ENCODE assay signal across 8 cellular contexts in genomic region chr11:46120711-46121327, GRCh38. TPM values are rescaled to one million over a fixed set of nuclear protein-coding genes. Genes with fewer than 3 reads are reported as not detected.
DNase-seq lines count a peak whose midpoint lies in the region.

No MANE protein-coding gene starts in this region.

- no peak overlapping the region for H3K23ac ChIP-seq in mesenchymal stem cell (ENCODE audit: low read length in 2 of 2)

- peak overlapping the region; percentile 85 for H3K9ac ChIP-seq in mesenchymal stem cell (ENCODE audit: low read length)
- peak overlapping the region; percentile 48 to 83 (median 80) for H3K9ac ChIP-seq in subcutaneous abdominal adipose tissue (ENCODE audit: low read length in 5 of 5)

- peaks cover 30 to 55% (median 34%) of the 10 kb centered on the region in 4 donors for H3K4me1 Mint-ChIP-seq in CD4-positive, alpha-beta memory T cell

- H2BK120ac ChIP-seq in mesenchymal stem cell (ENCODE audit: low read depth, low read length) = peak overlapping the region; percentile 94

- H4K91ac ChIP-seq in mesenchymal stem cell (ENCODE audit: low read length) = peak overlapping the region; percentile 73

- H2BK15ac ChIP-seq in mesenchymal stem cell (ENCODE audit: low read depth, poor library complexity, severe bottlenecking) = peak overlapping the region; percentile 89

- no peaks in the 10 kb centered on the region for H3K27me3 ChIP-seq in CD4-positive, alpha-beta memory T cell (ENCODE audit: insufficient read depth, low read length)
- H3K27me3 ChIP-seq in mesenchymal stem cell (ENCODE audit: control insufficient read depth in 1 of 2, insufficient read depth in 1 of 2, low read length in 2 of 2) (no peaks in the 10 kb centered on the region), subcutaneous abdominal adipose tissue (ENCODE audit: control insufficient read depth in 5 of 5, insufficient read depth in 4 of 5, low read length in 5 of 5) (no peaks in the 10 kb centered on the region)

- peak overlapping the region; percentile 75 for H3K4me2 ChIP-seq in mesenchymal stem cell (ENCODE audit: low read length, poor library complexity, severe bottlenecking)

- H3K27ac ChIP-seq in CD4-positive, alpha-beta memory T cell (ENCODE audit: low read depth, low read length) = peak overlapping the region; percentile 65
- H3K27ac ChIP-seq in mesenchymal stem cell (ENCODE audit: low read length, poor library complexity, severe bottlenecking) (peak overlapping the region; percentile 92), subcutaneous abdominal adipose tissue (ENCODE audit: low read depth, low read length) (peak overlapping the region; percentile 90)

- POLR2A ChIA-PET in CD4-positive, alpha-beta memory T cell (lab: Charles Lee; ENCODE audit: partially characterized antibody) = interaction anchor here (0.6 to 1.7 kb wide), 8 partner anchors 8 to 1115 kb away, joined by 3 to 5 read pairs (median 3); partner anchors contain the start of gene ATG13

- no peaks in the 10 kb centered on the region for H3K9me3 ChIP-seq in CD4-positive, alpha-beta memory T cell (ENCODE audit: control insufficient read depth in 1 of 2, low read length in 2 of 2)
- H3K9me3 ChIP-seq in mesenchymal stem cell (ENCODE audit: control insufficient read depth, low read length) = no peaks in the 10 kb centered on the region
- no peaks in the 10 kb centered on the region for H3K9me3 ChIP-seq in subcutaneous abdominal adipose tissue (ENCODE audit: control insufficient read depth in 5 of 5, low read length in 5 of 5)

- H3K4me1 ChIP-seq in CD4-positive, alpha-beta memory T cell (ENCODE audit: insufficient read depth, low read length) = peaks cover 41% of the 10 kb centered on the region
- H3K4me1 ChIP-seq in mesenchymal stem cell (ENCODE audit: control insufficient read depth, insufficient read depth, low read depth, low read length) (peaks cover 3% of the 10 kb centered on the region), subcutaneous abdominal adipose tissue (ENCODE audit: control insufficient read depth in 5 of 5, insufficient read depth in 5 of 5, low read length in 5 of 5) (peaks cover 0 to 22% (median 18%) of the 10 kb centered on the region in 5 donors)

- H3K4me3 ChIP-seq in CD4-positive, alpha-beta memory T cell (ENCODE audit: low read length in 2 of 2) = peak overlapping the region; percentile 63 to 73
- peak overlapping the region; percentile 64 to 83 for H3K4me3 ChIP-seq in mesenchymal stem cell (ENCODE audit: insufficient read depth in 1 of 2, low read depth in 1 of 2, low read length in 2 of 2)
- H3K4me3 ChIP-seq in subcutaneous abdominal adipose tissue (ENCODE audit: low read depth in 1 of 5, low read length in 5 of 5) = peak overlapping the region; percentile 67 to 96 (median 80)

- H3K4me3 Mint-ChIP-seq in CD4-positive, alpha-beta memory T cell = peak overlapping the region; percentile 91 to 96 (median 93)

- DNase-seq in CD4-positive, alpha-beta memory T cell = peak in 1 of 5 donors; percentile 60
- peak; percentile 88 for DNase-seq in H4 (ENCODE audit: low spot score)
- DNase-seq in NCI-H2029 (lab: John Stamatoyannopoulos, UW) = peak; percentile 51
- peak; percentile 69 for DNase-seq in UCSD-AML1 (lab: John Stamatoyannopoulos, UW; ENCODE audit: unreplicated experiment)
- DNase-seq in ecto neural progenitor cell (ENCODE audit: low spot score) = peak; percentile 76
- DNase-seq in mesenchymal stem cell = peak; percentile 91
- no peak for DNase-seq in HK-2 (ENCODE audit: unreplicated experiment)

- H3K36me3 ChIP-seq in CD4-positive, alpha-beta memory T cell (ENCODE audit: insufficient read depth, low read length) = no peaks in the 10 kb centered on the region
- H3K36me3 ChIP-seq in mesenchymal stem cell (ENCODE audit: control insufficient read depth in 1 of 2, insufficient read depth in 2 of 2, low read depth in 1 of 2, low read length in 2 of 2) = no peaks in the 10 kb centered on the region
- no peaks in the 10 kb centered on the region for H3K36me3 ChIP-seq in subcutaneous abdominal adipose tissue (ENCODE audit: control insufficient read depth in 5 of 5, insufficient read depth in 5 of 5, low read length in 5 of 5)

- peak overlapping the region in 1 of 2 experiments; percentile 55 for H3K4ac ChIP-seq in mesenchymal stem cell (ENCODE audit: low read depth in 1 of 2, low read length in 2 of 2)

- peak overlapping the region; percentile 95 for H4K8ac ChIP-seq in mesenchymal stem cell (ENCODE audit: low read length)

- no peak overlapping the region for H2AFZ ChIP-seq in mesenchymal stem cell (ENCODE audit: low read depth, low read length)

- peak overlapping the region; percentile 76 to 82 for H3K18ac ChIP-seq in mesenchymal stem cell (ENCODE audit: low read depth in 1 of 2, low read length in 2 of 2)

- H2AK5ac ChIP-seq in mesenchymal stem cell (ENCODE audit: low read length, severe bottlenecking) = no peak overlapping the region

- H2BK12ac ChIP-seq in mesenchymal stem cell (ENCODE audit: low read length in 2 of 2) = no peak overlapping the region

- CTCF ChIA-PET in CD4-positive, alpha-beta memory T cell (lab: Charles Lee; ENCODE audit: partially characterized antibody) = interaction anchor here (0.7 to 1.0 kb wide), 3 partner anchors 9 to 208 kb away, joined by 3 read pairs; no protein-coding TSS in a partner anchor

- peaks cover 2% of the 10 kb centered on the region for H3K79me1 ChIP-seq in mesenchymal stem cell (replicated peaks; ENCODE audit: low read length, poor library complexity, severe bottlenecking)

- peak overlapping the region; percentile 19 for H2BK5ac ChIP-seq in mesenchymal stem cell (ENCODE audit: low read depth, low read length, poor library complexity, severe bottlenecking)

- H3K9me3 Mint-ChIP-seq in CD4-positive, alpha-beta memory T cell = peaks cover 0 to 2% (median 0%) of the 10 kb centered on the region in 8 donors

- H3K27me3 Mint-ChIP-seq in CD4-positive, alpha-beta memory T cell = peaks cover 0 to 3% of the 10 kb centered on the region in 2 donors

- H3K27ac Mint-ChIP-seq in CD4-positive, alpha-beta memory T cell = peak overlapping the region; percentile 94 to 97 (median 95)

- H3K36me3 Mint-ChIP-seq in CD4-positive, alpha-beta memory T cell = peaks cover 0 to 16% of the 10 kb centered on the region in 2 donors

- intact Hi-C loops in CD4-positive, alpha-beta memory T cell (cut with micrococcal nuclease) = loop anchor here (2.0 to 5.0 kb wide), 2 partner anchors 204 to 228 kb away; partner anchors contain the start of gene PEX16

- peak overlapping the region in 1 of 2 experiments; percentile 46 for H3K14ac ChIP-seq in mesenchymal stem cell (ENCODE audit: low read length in 2 of 2)

- WGBS in mesenchymal stem cell = 13% methylated on average over 1 of the region's 5 CpGs

RNA-seq across cellular contexts. Expression of gene PHF21A, which starts 0.4 kb away (rescaled TPM):
- 10 to 100 TPM; 66.1 to 68.4 TPM for total RNA-seq in CD4-positive, alpha-beta memory T cell
- polyA plus RNA-seq in CD4-positive, alpha-beta memory T cell = 10 to 100 TPM in 1 of 2 donors, 1 to 10 TPM in 1; 3.7 to 19.6 TPM
- 8.0 and 39.9 TPM in 2 replicates for total RNA-seq in H4 (2014; rRNA removed; shearing (Covaris generic))
- polyA plus RNA-seq in mesenchymal stem cell (2013, experiment 1 of 2) = 48.0 TPM
- polyA plus RNA-seq in mesenchymal stem cell (2013, experiment 2 of 2) = 50.3 TPM
